28 cellular contexts compared by ENCODE assay signal in the genomic region with DNA sequence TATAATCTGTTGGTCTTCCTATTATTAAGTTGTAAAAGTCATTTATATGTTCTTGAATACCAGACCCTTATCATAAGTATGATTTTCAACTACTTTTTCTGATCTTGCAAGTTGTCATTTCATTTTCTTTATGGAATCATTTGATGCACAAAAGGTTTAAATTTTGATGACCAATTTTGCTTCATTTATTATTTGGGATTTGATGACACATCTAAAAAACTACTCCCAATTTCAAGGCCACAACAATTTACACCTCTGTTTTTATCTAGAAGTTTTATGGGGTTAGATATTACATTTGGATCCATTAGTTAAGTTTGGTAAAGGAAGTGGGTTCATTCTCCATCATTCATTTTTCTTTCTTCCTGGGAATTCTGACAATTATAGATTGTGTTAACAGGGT.
"Had no signal": no experiment of that assay in that cellular context is flagged by ENCODE, and none has a peak within 500 bp of the region (broad histone marks: within the 10 kb centered on the region; RNA-seq: fewer than 3 reads in every experiment).

No MANE protein-coding gene starts in this region.

- FAIRE-seq: colon, endometrium, endothelial cell of umbilical vein, frontal cortex had no signal

- H3K27ac ChIP-seq: colonic mucosa, coronary artery, dorsolateral prefrontal cortex, epithelial cell of prostate, esophagus muscularis mucosa, esophagus squamous epithelium, foreskin keratinocyte, gastrocnemius medialis, gastroesophageal sphincter, heart left ventricle, heart right ventricle had no signal

- H3K36me3 ChIP-seq: colonic mucosa, esophagus muscularis mucosa, esophagus squamous epithelium, gastrocnemius medialis, gastroesophageal sphincter, heart left ventricle, heart right ventricle had no signal

- H3K9me3 ChIP-seq: colonic mucosa, esophagus muscularis mucosa, esophagus squamous epithelium, gastrocnemius medialis, gastroesophageal sphincter, heart left ventricle had no signal

- DNase-seq: colonic mucosa; cortex of kidney; dermis blood vessel endothelial cell; dorsolateral prefrontal cortex; effector CD4-positive, alpha-beta T cell; effector CD8-positive, alpha-beta T cell; effector memory CD4-positive, alpha-beta T cell; effector memory CD8-positive, alpha-beta T cell; endodermal cell; erythroblast; esophagus squamous epithelium; foreskin fibroblast; foreskin keratinocyte; foreskin melanocyte; gastrocnemius medialis; glutamatergic neuron; head of caudate nucleus; heart left ventricle; heart right ventricle had no signal

- H3K27me3 ChIP-seq: colonic mucosa, dorsolateral prefrontal cortex, esophagus muscularis mucosa, esophagus squamous epithelium, foreskin keratinocyte, gastrocnemius medialis, gastroesophageal sphincter, heart left ventricle, heart right ventricle had no signal

- H3K4me3 ChIP-seq: colonic mucosa, coronary artery, dorsolateral prefrontal cortex, esophagus muscularis mucosa, esophagus squamous epithelium, gastrocnemius medialis, gastroesophageal sphincter, heart left ventricle, heart right ventricle had no signal

- H3K4me1 ChIP-seq: colonic mucosa, esophagus squamous epithelium, foreskin keratinocyte, gastrocnemius medialis, heart left ventricle, heart right ventricle had no signal

- ATAC-seq: effector memory CD8-positive, alpha-beta T cell; esophagus mucosa; foreskin keratinocyte; gastrocnemius medialis; gastroesophageal sphincter; heart left ventricle; heart right ventricle had no signal
